In genomic region chr10:89470628-89471027, GRCh38 we compare ENCODE assay signal across 23 cellular contexts. TPM values are rescaled to one million over a fixed set of nuclear protein-coding genes. Genes with fewer than 3 reads are reported as not detected.
A peak's percentile ranks its signal among the peaks of the same experiment; 100 is the strongest.
DNase-seq lines count a peak whose midpoint lies in the region; ATAC-seq and TF ChIP-seq lines count a peak whose summit lies in the region.
"Had no signal": no experiment of that assay in that cellular context is flagged by ENCODE, and none has a peak within 500 bp of the region (broad histone marks: within the 10 kb centered on the region; RNA-seq: fewer than 3 reads in every experiment).

No MANE protein-coding gene starts in this region.

- H3K27ac Mint-ChIP-seq in T-helper 2 cell treated with Interferon-gamma antibody and Interleukin-4, amounts not matched to agents 5 μg/mL and 100 μg/mL, for 36 hours = no peak overlapping the region
- H3K27ac Mint-ChIP-seq: activated naive CD4-positive, alpha-beta T cell treated with anti-CD3 and anti-CD28 coated beads, Interleukin-2, amount 10 ng/mL, durations not matched to agents 7 days and 5 days; effector memory CD8-positive, alpha-beta T cell; neural progenitor cell had no signal

- in situ Hi-C loops in ACHN (cut with HindIII; ENCODE audit: low pct_ligation_motif_present, low pct_unique_long_range_greater_than_20kb, low sequenced_read_pairs) = no loop called here
- in situ Hi-C loops in mammary epithelial cell (cut with MboI; ENCODE audit: low sequenced_read_pairs in 2 of 2) = no loop called here

- intact Hi-C loops in mammary epithelial cell (cut with micrococcal nuclease) (no loop called here), mucosa of descending colon (cut with DNase I, micrococcal nuclease) (no loop called here), Right ventricle myocardium superior (cut with DNase I) (no loop called here)

- H3K9me3 ChIP-seq in mammary epithelial cell (replicated peaks; ENCODE audit: insufficient read depth, low read length) = no peaks in the 10 kb centered on the region
- H3K9me3 ChIP-seq in mucosa of descending colon = no peaks in the 10 kb centered on the region
- H3K9me3 ChIP-seq: left lung, spleen, thoracic aorta had no signal

- H3K4me1 ChIP-seq in mammary epithelial cell (ENCODE audit: insufficient read depth, low read length) (peaks cover 40% of the 10 kb centered on the region), mucosa of descending colon (ENCODE audit: low read depth) (no peaks in the 10 kb centered on the region)
- H3K4me1 ChIP-seq: neural progenitor cell had no signal

- no peak for TF ChIP-seq CTCF in mammary epithelial cell (conservative IDR thresholded peaks at IDR 0.05 in 1 of 2, IDR thresholded peaks at IDR 0.05 in 1 of 2; ENCODE audit: extremely low read depth in 1 of 2, insufficient read depth in 1 of 2, low read depth in 1 of 2, low read length in 2 of 2)
- no peak for TF ChIP-seq CTCF in mucosa of descending colon (IDR thresholded peaks at IDR 0.05)

- no peak overlapping the region for H3K4me3 Mint-ChIP-seq in T-helper 2 cell treated with Interferon-gamma antibody and Interleukin-4, amounts not matched to agents 5 μg/mL and 100 μg/mL, for 36 hours
- H3K4me3 Mint-ChIP-seq: activated naive CD4-positive, alpha-beta T cell treated with anti-CD3 and anti-CD28 coated beads, Interleukin-2, amount 10 ng/mL, durations not matched to agents 7 days and 5 days; effector memory CD8-positive, alpha-beta T cell; neural progenitor cell had no signal

- no peak overlapping the region for H3K4me3 ChIP-seq in mammary epithelial cell (replicated peaks in 1 of 3; ENCODE audit: insufficient read depth in 1 of 3, low read depth in 2 of 3, low read length in 3 of 3)
- no peak overlapping the region for H3K4me3 ChIP-seq in mucosa of descending colon
- H3K4me3 ChIP-seq: left lung, neural progenitor cell, spleen, thoracic aorta had no signal

- dilution Hi-C loops in mammary epithelial cell (cut with HindIII; ENCODE audit: low sequenced_read_pairs) = no loop called here

- no peaks in the 10 kb centered on the region for H3K36me3 Mint-ChIP-seq in T-helper 2 cell treated with Interferon-gamma antibody and Interleukin-4, amounts not matched to agents 5 μg/mL and 100 μg/mL, for 36 hours (ENCODE audit: low read depth)
- H3K36me3 Mint-ChIP-seq: activated naive CD4-positive, alpha-beta T cell treated with anti-CD3 and anti-CD28 coated beads, Interleukin-2, amount 10 ng/mL, durations not matched to agents 7 days and 5 days; neural progenitor cell had no signal

- no peak overlapping the region for H3K4me2 ChIP-seq in mammary epithelial cell (ENCODE audit: insufficient read depth, low read depth, low read length)
- H3K4me2 ChIP-seq: neural progenitor cell had no signal

- no peaks in the 10 kb centered on the region for H4K20me1 ChIP-seq in mammary epithelial cell (ENCODE audit: insufficient read depth, low read length)

- H3K9ac ChIP-seq in mammary epithelial cell (ENCODE audit: insufficient read depth, low read length) = no peak overlapping the region
- H3K9ac ChIP-seq: neural progenitor cell had no signal

- H3K27ac ChIP-seq in mammary epithelial cell (ENCODE audit: insufficient read depth, low read depth, low read length) = no peak overlapping the region
- H3K27ac ChIP-seq: C4-2B, left lung, neural progenitor cell, spleen, thoracic aorta had no signal

- peaks cover 12% of the 10 kb centered on the region for H3K27me3 Mint-ChIP-seq in T-helper 2 cell treated with Interferon-gamma antibody and Interleukin-4, amounts not matched to agents 5 μg/mL and 100 μg/mL, for 36 hours (ENCODE audit: low read depth)

- CTCF ChIA-PET in mammary epithelial cell (lab: Charles Lee; ENCODE audit: low non-redundant PET) = no interaction called here

- no peaks in the 10 kb centered on the region for H3K9me3 Mint-ChIP-seq in T-helper 2 cell treated with Interferon-gamma antibody and Interleukin-4, amounts not matched to agents 5 μg/mL and 100 μg/mL, for 36 hours
- H3K9me3 Mint-ChIP-seq: activated naive CD4-positive, alpha-beta T cell treated with anti-CD3 and anti-CD28 coated beads, Interleukin-2, amount 10 ng/mL, durations not matched to agents 7 days and 5 days; effector memory CD8-positive, alpha-beta T cell; neural progenitor cell had no signal

- ATAC-seq in mucosa of descending colon (peak; percentile 16), Right ventricle myocardium superior (ENCODE audit: poor library complexity) (no peak)
- ATAC-seq: activated CD4-positive, CD25-positive, alpha-beta regulatory T cell treated with anti-CD3 and anti-CD28 coated beads, Interleukin-2, amount 50 U/mL, for 24 hours; effector memory CD8-positive, alpha-beta T cell; HCT116; left lung had no signal

- no peaks in the 10 kb centered on the region for H3K27me3 ChIP-seq in mammary epithelial cell (ENCODE audit: insufficient read depth, low read length)
- H3K27me3 ChIP-seq: left lung, neural progenitor cell, spleen had no signal

- DNase-seq in ACHN (peak; percentile 52), LHCN-M2 (ENCODE audit: low read depth) (peak; percentile 65), mammary epithelial cell (no peak), mucosa of descending colon (no peak), middle frontal gyrus (ENCODE audit: extremely low spot score, low spot score) (no peak), Right ventricle myocardium superior (no peak), globus pallidus (ENCODE audit: low spot score) (no peak)
- DNase-seq in T-helper 2 cell treated with Interferon-gamma antibody and Interleukin-4, amounts not matched to agents 5 μg/mL and 100 μg/mL, for 36 hours (ENCODE audit: low spot score) = no peak
- DNase-seq: activated naive CD4-positive, alpha-beta T cell treated with anti-CD3 and anti-CD28 coated beads, Interleukin-2, amount 10 ng/mL, durations not matched to agents 7 days and 5 days; activated T-cell treated with anti-CD3 and anti-CD28 coated beads, Interleukin-2, amount 50 U/mL, for 48 hours; effector memory CD8-positive, alpha-beta T cell; left lung; NCI-H1694; NCI-H526 treated with DMSO at 0.1 percent for 48 hours; spleen; stimulated activated CD4-positive, alpha-beta T cell treated with anti-CD3 and anti-CD28 coated beads, Interleukin-4, amount 100 ng/mL, for 1 hour; stimulated activated naive CD4-positive, alpha-beta T cell treated with Interleukin-2 at 50 U/mL for 16 hours; SW 1271 had no signal

- WGBS in mammary epithelial cell (ENCODE audit: low coverage, missing lambda C conversion rate) = 84% methylated on average over 2 of the region's 2 CpGs

- no peaks in the 10 kb centered on the region for H3K79me2 ChIP-seq in mammary epithelial cell (ENCODE audit: insufficient read depth, low read length)

- H2AFZ ChIP-seq in mammary epithelial cell (ENCODE audit: low read depth, low read length) = peak overlapping the region; percentile 32
- H2AFZ ChIP-seq: neural progenitor cell had no signal

- H3K36me3 ChIP-seq in mammary epithelial cell (ENCODE audit: insufficient read depth, low read length) (no peaks in the 10 kb centered on the region), mucosa of descending colon (ENCODE audit: low read depth) (no peaks in the 10 kb centered on the region)
- H3K36me3 ChIP-seq: left lung, neural progenitor cell, spleen, thoracic aorta had no signal

- no TSS peak for BruUV-seq in mammary epithelial cell (replicated peaks; lab: Mats Ljungman, UMichigan)

- H3K4me1 Mint-ChIP-seq in T-helper 2 cell treated with Interferon-gamma antibody and Interleukin-4, amounts not matched to agents 5 μg/mL and 100 μg/mL, for 36 hours (ENCODE audit: low read depth) = peaks cover 6% of the 10 kb centered on the region

RNA-seq across cellular contexts. Expression of gene IFIT5, which starts 56.3 kb away (rescaled TPM):
- total RNA-seq in LHCN-M2 (2014; rRNA removed) (32.1 and 40.5 TPM in 2 replicates), mammary epithelial cell (10 to 100 TPM in 1 of 2 donors, 1 to 10 TPM in 1; 7.6 to 11.2 TPM), mucosa of descending colon (10 to 100 TPM in 2 of 3 donors, 1 to 10 TPM in 1; 9.8 to 19.1 (median 12.9) TPM), Right ventricle myocardium superior (7.1 TPM)
- polyA plus RNA-seq in LHCN-M2 (2012) = 7.6 TPM
- polyA plus RNA-seq in mammary epithelial cell = 4.2 TPM
- polyA minus RNA-seq in mammary epithelial cell = 2.5 TPM

Comparison
In these comparisons a context has a peak if more than half of its experiments do, and no peak if none do; other contexts are left out.
1. DNase-seq: peak in ACHN (single experiment) and LHCN-M2 (single experiment); none in mammary epithelial cell (single experiment), mucosa of descending colon (0 of 3), T-helper 2 cell treated with Interferon-gamma antibody and Interleukin-4, amounts not matched to agents 5 μg/mL and 100 μg/mL, for 36 hours (single experiment), middle frontal gyrus (single experiment), Right ventricle myocardium superior (single experiment) and globus pallidus (single experiment).